11 cellular contexts compared by ENCODE assay signal in the genomic region with DNA sequence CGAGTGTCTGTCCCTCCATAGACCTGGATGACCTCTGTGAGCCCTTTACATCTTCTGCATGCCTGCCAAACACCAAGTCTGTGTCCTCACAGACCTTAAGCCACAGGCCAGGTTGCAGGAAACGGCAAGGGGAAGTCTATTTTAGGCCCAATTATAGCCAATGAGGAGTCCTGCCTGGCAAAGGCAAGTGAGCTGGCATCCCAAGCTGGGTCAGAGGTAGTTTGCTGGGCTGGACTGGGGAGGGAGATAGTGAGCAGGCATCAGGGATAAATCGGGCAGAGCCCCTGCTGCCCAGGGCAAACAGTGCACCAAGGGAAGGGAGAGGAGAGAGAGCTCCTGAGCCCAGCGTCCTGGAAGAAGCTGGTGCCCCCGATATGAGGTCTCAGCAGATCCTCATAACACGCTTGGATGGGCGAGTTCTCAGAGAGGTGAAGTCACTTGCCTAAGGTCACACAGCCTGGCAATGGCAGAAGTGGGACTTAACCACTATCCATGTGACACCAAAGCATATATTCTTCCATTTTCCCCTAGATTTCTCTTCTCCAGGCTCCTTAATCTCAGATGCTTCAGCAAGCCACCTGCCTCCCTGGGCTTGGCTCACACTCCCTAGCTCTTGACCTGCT. TPM values are rescaled to one million over a fixed set of nuclear protein-coding genes. Genes with fewer than 3 reads are reported as not detected.
A peak's percentile ranks its signal among the peaks of the same experiment; 100 is the strongest.
DNase-seq lines count a peak whose midpoint lies in the region; ATAC-seq, FAIRE-seq and TF ChIP-seq lines count a peak whose summit lies in the region.
"Had no signal": no experiment of that assay in that cellular context is flagged by ENCODE, and none has a peak within 500 bp of the region (broad histone marks: within the 10 kb centered on the region; RNA-seq: fewer than 3 reads in every experiment).

No MANE protein-coding gene starts in this region.

- no peaks in the 10 kb centered on the region for H3K9me3 ChIP-seq in WERI-Rb-1 (ENCODE audit: severe bottlenecking)

- DNase-seq in CD14-positive monocyte (ENCODE audit: low spot score) (peak; percentile 64), HTR-8/SVneo (ENCODE audit: insufficient read length, low spot score) (no peak), WERI-Rb-1 (no peak), iPS-NIHi7 (ENCODE audit: extremely low spot score) (peak; percentile 56), NCI-H1694 treated with DMSO at 0.1 percent for 48 hours (lab: John Stamatoyannopoulos, UW) (no peak)
- DNase-seq in activated naive CD4-positive, alpha-beta T cell (lab: John Stamatoyannopoulos, UW), result no peak
- DNase-seq: activated CD4-positive, alpha-beta T cell treated with anti-CD3 and anti-CD28 coated beads, Interleukin-2, amount 50 U/mL, for 4 hours; naive thymus-derived CD8-positive, alpha-beta T cell; NCI-H510A treated with DMSO at 0.1 percent for 48 hours had no signal

- intact Hi-C loops in CD14-positive monocyte (cut with micrococcal nuclease), result no loop called here

- peaks cover 0 to 7% of the 10 kb centered on the region in 2 donors for H3K36me3 Mint-ChIP-seq in CD14-positive monocyte
- H3K36me3 Mint-ChIP-seq: naive thymus-derived CD8-positive, alpha-beta T cell had no signal

- ATAC-seq in HG02973 (IDR thresholded peaks at IDR 0.05; ENCODE audit: unreplicated experiment) (no peak), HG03571 (IDR thresholded peaks at IDR 0.05; ENCODE audit: unreplicated experiment) (no peak)
- ATAC-seq: naive thymus-derived CD8-positive, alpha-beta T cell had no signal

- peak overlapping the region in 2 of 7 donors; percentile 1 to 23 for H3K27ac Mint-ChIP-seq in CD14-positive monocyte

- H3K27ac ChIP-seq in WERI-Rb-1, result no peak overlapping the region

- TF ChIP-seq CTCF in CD14-positive monocyte (IDR thresholded peaks at IDR 0.05), result peak; percentile 59
- TF ChIP-seq CTCF in WERI-Rb-1 (IDR thresholded peaks at IDR 0.05; ENCODE audit: low read depth, low read length), result peak; percentile 29; the same call in 1 of the 2 replicates

- FAIRE-seq in HTR-8/SVneo (lab: Jason Lieb, UNC), result peak; percentile 33

- H3K27me3 Mint-ChIP-seq in CD14-positive monocyte (ENCODE audit: low read depth in 3 of 3), result peaks cover 1 to 6% (median 6%) of the 10 kb centered on the region in 3 donors
- H3K27me3 Mint-ChIP-seq: naive thymus-derived CD8-positive, alpha-beta T cell had no signal

- peaks cover 4% of the 10 kb centered on the region; the same call in 1 of the 2 replicates for H3K36me3 ChIP-seq in WERI-Rb-1

- peaks cover 26% of the 10 kb centered on the region for H3K4me1 Mint-ChIP-seq in CD14-positive monocyte

- H3K27me3 ChIP-seq in WERI-Rb-1 (ENCODE audit: insufficient read depth, low read depth, severe bottlenecking), result no peaks in the 10 kb centered on the region

- no peaks in the 10 kb centered on the region for H3K9me3 Mint-ChIP-seq in CD14-positive monocyte
- H3K9me3 Mint-ChIP-seq: naive thymus-derived CD8-positive, alpha-beta T cell had no signal

- H3K4me3 ChIP-seq in WERI-Rb-1 (ENCODE audit: low read depth, low read length), result no peak overlapping the region

- peak overlapping the region in 1 of 2 donors; percentile 37 for H3K4me3 Mint-ChIP-seq in CD14-positive monocyte

RNA-seq across cellular contexts. Expression of a gene that starts 3.7 kb away (rescaled TPM):
- polyA plus RNA-seq in CD14-positive monocyte, result 10 to 100 TPM; 16.4 to 27.3 TPM

Comparison
In these comparisons a context has a peak if more than half of its experiments do, and no peak if none do; other contexts are left out.
1. DNase-seq: peak in CD14-positive monocyte (single experiment) and iPS-NIHi7 (single experiment); none in HTR-8/SVneo (single experiment), WERI-Rb-1 (single experiment), activated naive CD4-positive, alpha-beta T cell (0 of 4) and NCI-H1694 treated with DMSO at 0.1 percent for 48 hours (single experiment).